9 cellular contexts compared by ENCODE assay signal in the genomic region with DNA sequence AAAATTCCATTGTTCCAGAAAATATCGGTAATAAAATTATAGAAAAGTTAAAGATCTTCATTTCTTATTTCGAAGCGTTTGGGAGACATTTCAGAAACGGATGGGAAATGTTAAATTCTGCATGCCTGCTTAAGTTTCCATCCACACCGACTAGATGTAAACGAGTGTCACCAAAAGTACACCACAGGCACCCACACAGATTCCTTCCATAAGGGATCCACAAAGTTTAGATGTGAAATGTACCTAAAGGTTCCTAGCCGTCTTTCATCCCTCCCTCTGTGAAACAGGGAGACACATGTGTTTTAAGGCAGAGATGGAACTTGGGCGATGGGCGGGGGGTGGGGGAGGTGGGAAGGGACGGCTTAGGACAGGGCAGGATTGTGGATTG. TPM values are rescaled to one million over a fixed set of nuclear protein-coding genes. Genes with fewer than 3 reads are reported as not detected.
DNase-seq lines count a peak whose midpoint lies in the region; ATAC-seq and TF ChIP-seq lines count a peak whose summit lies in the region.
"Had no signal": no experiment of that assay in that cellular context is flagged by ENCODE, and none has a peak within 500 bp of the region (broad histone marks: within the 10 kb centered on the region; RNA-seq: fewer than 3 reads in every experiment).

No MANE protein-coding gene starts in this region.

- peak overlapping the region; percentile 24 for H3K4me3 ChIP-seq in RWPE2 (ENCODE audit: severe bottlenecking)
- peak overlapping the region; percentile 56 to 90 (median 75) for H3K4me3 ChIP-seq in esophagus squamous epithelium
- H3K4me3 ChIP-seq in osteoblast (ENCODE audit: insufficient read depth, low read length): peak overlapping the region; percentile 96

- POLR2A ChIA-PET in CD4-positive, alpha-beta T cell (lab: Charles Lee): no interaction called here

- 10 to 19% methylated on average over 7 to 10 of the region's 10 CpGs for WGBS in esophagus squamous epithelium, 2 donors

- no peaks in the 10 kb centered on the region for H3K36me3 Mint-ChIP-seq in CD4-positive, alpha-beta T cell (ENCODE audit: low read depth)

- CTCF ChIA-PET in CD4-positive, alpha-beta T cell (lab: Charles Lee): no interaction called here

- H3K4me1 ChIP-seq in RWPE2 (ENCODE audit: insufficient read depth, poor library complexity, severe bottlenecking) (peaks cover 50% of the 10 kb centered on the region), esophagus squamous epithelium (peaks cover 24 to 79% (median 28%) of the 10 kb centered on the region in 3 donors), osteoblast (ENCODE audit: insufficient read depth, low read length) (peaks cover 51% of the 10 kb centered on the region)

- H3K4me2 ChIP-seq in osteoblast (ENCODE audit: insufficient read depth, low read length): peak overlapping the region; percentile 96

- no peaks in the 10 kb centered on the region for H3K9me3 ChIP-seq in CD4-positive, alpha-beta T cell (ENCODE audit: control insufficient read depth, low read length)
- H3K9me3 ChIP-seq in RWPE2 (ENCODE audit: severe bottlenecking) (no peaks in the 10 kb centered on the region), esophagus squamous epithelium (no peaks in the 10 kb centered on the region), osteoblast (ENCODE audit: low read depth, low read length) (no peaks in the 10 kb centered on the region)

- H3K36me3 ChIP-seq in RWPE2 (ENCODE audit: low read depth): peaks cover 39% of the 10 kb centered on the region
- peaks cover 0 to 10% (median 0%) of the 10 kb centered on the region in 3 donors for H3K36me3 ChIP-seq in esophagus squamous epithelium
- peaks cover 3% of the 10 kb centered on the region for H3K36me3 ChIP-seq in osteoblast (ENCODE audit: insufficient read depth, low read length)

- no peak for ATAC-seq in CD4-positive, alpha-beta T cell (ENCODE audit: poor library complexity)
- no peak for ATAC-seq in RWPE2 (ENCODE audit: low read depth)

- no peak overlapping the region for H3K27ac ChIP-seq in CD4-positive, alpha-beta T cell (ENCODE audit: low read depth, low read length)
- H3K27ac ChIP-seq in RWPE2 (ENCODE audit: poor library complexity, severe bottlenecking) (peak overlapping the region; percentile 99), esophagus squamous epithelium (peak overlapping the region; percentile 93 to 98 (median 95)), osteoblast (ENCODE audit: low read depth, low read length) (peak overlapping the region; percentile 88)

- no peak for TF ChIP-seq POLR2A in esophagus squamous epithelium (IDR thresholded peaks at IDR 0.05)

- no peak for TF ChIP-seq CTCF in CD4-positive, alpha-beta T cell (IDR thresholded peaks at IDR 0.05)
- no peak for TF ChIP-seq CTCF in RWPE2 (IDR thresholded peaks at IDR 0.05; ENCODE audit: poor library complexity, severe bottlenecking)
- no peak for TF ChIP-seq CTCF in esophagus squamous epithelium (IDR thresholded peaks at IDR 0.05)
- TF ChIP-seq CTCF in osteoblast (IDR thresholded peaks at IDR 0.05; ENCODE audit: extremely low read depth, low read depth, low read length): no peak
- no peak for TF ChIP-seq CTCF in GM13977 (IDR thresholded peaks at IDR 0.05; ENCODE audit: extremely low read depth, insufficient read depth, missing control alignments)

- H4K20me1 ChIP-seq in osteoblast (ENCODE audit: insufficient read depth, low read length): no peaks in the 10 kb centered on the region

- H3K4me1 Mint-ChIP-seq in CD4-positive, alpha-beta T cell (ENCODE audit: low read depth): peaks cover 20% of the 10 kb centered on the region

- intact Hi-C loops in CD4-positive, alpha-beta T cell (cut with DNase I, micrococcal nuclease): loop anchor here in 1 of 2 experiments (2.0 kb wide), 1 partner anchor 347 kb away; no protein-coding TSS in a partner anchor
- intact Hi-C loops in esophagus squamous epithelium (cut with DNase I): no loop called here

- peaks cover 62% of the 10 kb centered on the region for H3K27me3 ChIP-seq in CD4-positive, alpha-beta T cell (ENCODE audit: control insufficient read depth, insufficient read depth, low read length)
- no peaks in the 10 kb centered on the region for H3K27me3 ChIP-seq in RWPE2 (ENCODE audit: insufficient read depth, poor library complexity, severe bottlenecking)
- H3K27me3 ChIP-seq in esophagus squamous epithelium: peaks cover 0 to 16% (median 0%) of the 10 kb centered on the region in 4 donors
- H3K27me3 ChIP-seq in osteoblast (ENCODE audit: insufficient read depth, low read length): no peaks in the 10 kb centered on the region

- in situ Hi-C loops in GM13977 (cut with MboI; ENCODE audit: low pct_unique_long_range_greater_than_20kb, low sequenced_read_pairs, unreplicated experiment): no loop called here

- H3K4me3 Mint-ChIP-seq in CD4-positive, alpha-beta T cell: peak overlapping the region; percentile 36

- no peak overlapping the region for H3K27ac Mint-ChIP-seq in CD4-positive, alpha-beta T cell

- H3K79me2 ChIP-seq in osteoblast (ENCODE audit: insufficient read depth, low read length): peaks cover 41% of the 10 kb centered on the region

- DNase-seq in CD4-positive, alpha-beta T cell: no peak
- DNase-seq in RWPE2 (ENCODE audit: low spot score) (no peak), esophagus squamous epithelium (lab: John Stamatoyannopoulos, UW) (no peak), osteoblast (ENCODE audit: insufficient read length, low spot score, missing footprints) (no peak), Kasumi-1 (lab: John Stamatoyannopoulos, UW) (no peak), foreskin melanocyte (no peak), GM13977 (ENCODE audit: low spot score) (no peak), SHP77 treated with DMSO at 0.1 percent for 48 hours (lab: John Stamatoyannopoulos, UW) (no peak)
- DNase-seq: MV-4-11 had no signal

- H3K27me3 Mint-ChIP-seq in CD4-positive, alpha-beta T cell: peaks cover 91% of the 10 kb centered on the region

- no peaks in the 10 kb centered on the region for H3K9me3 Mint-ChIP-seq in CD4-positive, alpha-beta T cell

- H2AFZ ChIP-seq in osteoblast (ENCODE audit: low read length): peak overlapping the region; percentile 77

RNA-seq across cellular contexts. Expression of gene CAV1, which starts 0.6 kb away (rescaled TPM):
- total RNA-seq in CD4-positive, alpha-beta T cell: not detected
- 100 to 1,000 TPM in 2 of 4 donors, 10 to 100 TPM in 2; 21.7 to 171 (median 86.8) TPM for total RNA-seq in esophagus squamous epithelium
- 291 and 337 TPM in 2 replicates for total RNA-seq in osteoblast

RNA-seq across cellular contexts. Expression of gene CAV2, which starts 24.7 kb away (rescaled TPM):
- not detected for total RNA-seq in CD4-positive, alpha-beta T cell
- total RNA-seq in esophagus squamous epithelium (10 to 100 TPM; 31.8 to 85.3 (median 73.4) TPM), osteoblast (62.8 and 67.3 TPM in 2 replicates)

Comparison
In these comparisons a context has a peak if more than half of its experiments do, and no peak if none do; other contexts are left out.
1. H3K4me3 ChIP-seq: peak in every context shown above with its lines; median percentile 96 in osteoblast; 75 in esophagus squamous epithelium; 24 in RWPE2.
2. RNA of gene CAV1, which starts 0.6 kb away (total RNA-seq): 291 to 337 TPM in osteoblast and 21.7 to 171 TPM in esophagus squamous epithelium; not detected in CD4-positive, alpha-beta T cell; every median in the first group is over 10 times any median in the second.
3. RNA of gene CAV2, which starts 24.7 kb away (total RNA-seq): 31.8 to 85.3 TPM in esophagus squamous epithelium and 62.8 to 67.3 TPM in osteoblast; not detected in CD4-positive, alpha-beta T cell; every median in the first group is over 10 times any median in the second.